In genomic region chr5:69115526-69115925, GRCh38 we compare ENCODE assay signal across 3 cellular contexts.
TF ChIP-seq lines count a peak whose summit lies in the region.

No MANE protein-coding gene starts in this region.

TF ChIP-seq in HepG2, 621 proteins besides CTCF, POLR2A, EP300 and RAD21:
- TF ChIP-seq ZNF556 (CRISPR knock-in tag; IDR thresholded peaks at IDR 0.05; ENCODE audit: borderline replicate concordance) (no peak), ZNF777 (CRISPR knock-in tag; IDR thresholded peaks at IDR 0.05) (no peak), CEBPB (IDR thresholded peaks at IDR 0.05; ENCODE audit: borderline replicate concordance, low read depth, low read length) (peak; percentile 44), ZBTB25 (CRISPR knock-in tag; IDR thresholded peaks at IDR 0.05) (no peak), ZNF614 (CRISPR knock-in tag; IDR thresholded peaks at IDR 0.05; ENCODE audit: borderline replicate concordance) (no peak)
TF ChIP-seq in HepG2: peak in this region for 1.

TF ChIP-seq in IMR-90, 13 proteins besides CTCF, POLR2A, EP300 and RAD21:
- no peak for TF ChIP-seq MXI1 (IDR thresholded peaks at IDR 0.05; ENCODE audit: borderline replicate concordance, low read depth, low read length)
- peak; percentile 82 for TF ChIP-seq CEBPB (IDR thresholded peaks at IDR 0.05; ENCODE audit: low read depth, low read length)
- TF ChIP-seq MAFK (IDR thresholded peaks at IDR 0.05; ENCODE audit: low read depth, low read length): no peak

TF ChIP-seq in GM23338, 12 proteins besides CTCF, POLR2A, EP300 and RAD21:
- no peak for TF ChIP-seq CREB1 (CRISPR knock-in tag; IDR thresholded peaks at IDR 0.05; ENCODE audit: low read depth)
- no peak for TF ChIP-seq ZNF114 (CRISPR knock-in tag; IDR thresholded peaks at IDR 0.05)
